ENCODE assay signal across 1 cellular context in the genomic region with DNA sequence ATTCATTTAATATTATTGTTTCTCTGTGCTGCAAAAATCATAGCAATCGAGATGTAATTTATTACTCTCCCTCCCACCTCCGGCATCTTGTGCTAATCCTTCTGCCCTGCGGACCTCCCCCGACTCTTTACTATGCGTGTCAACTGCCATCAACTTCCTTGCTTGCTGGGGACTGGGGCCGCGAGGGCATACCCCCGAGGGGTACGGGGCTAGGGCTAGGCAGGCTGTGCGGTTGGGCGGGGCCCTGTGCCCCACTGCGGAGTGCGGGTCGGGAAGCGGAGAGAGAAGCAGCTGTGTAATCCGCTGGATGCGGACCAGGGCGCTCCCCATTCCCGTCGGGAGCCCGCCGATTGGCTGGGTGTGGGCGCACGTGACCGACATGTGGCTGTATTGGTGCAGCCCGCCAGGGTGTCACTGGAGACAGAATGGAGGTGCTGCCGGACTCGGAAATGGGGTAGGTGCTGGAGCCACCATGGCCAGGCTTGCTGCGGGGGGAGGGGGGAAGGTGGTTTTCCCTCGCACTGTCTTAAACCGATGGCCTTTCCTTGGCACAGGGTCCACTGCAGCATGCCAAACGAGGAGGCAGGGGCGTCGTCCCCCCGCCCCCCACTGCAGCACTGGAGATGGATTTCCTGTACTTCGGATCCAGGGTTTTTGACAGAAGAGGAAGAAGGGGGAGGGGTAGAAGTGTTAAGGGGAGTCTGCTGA.
TF ChIP-seq lines count a peak whose summit lies in the region.

A gene (plus strand): TSS at position 414 of the 708 bp plus-strand sequence. CDS start 17,006 bp downstream, outside the sequence.

TF ChIP-seq in HepG2, 621 proteins besides CTCF, POLR2A, EP300 and RAD21 (continued from another document):
- TF ChIP-seq, protein P1, sequence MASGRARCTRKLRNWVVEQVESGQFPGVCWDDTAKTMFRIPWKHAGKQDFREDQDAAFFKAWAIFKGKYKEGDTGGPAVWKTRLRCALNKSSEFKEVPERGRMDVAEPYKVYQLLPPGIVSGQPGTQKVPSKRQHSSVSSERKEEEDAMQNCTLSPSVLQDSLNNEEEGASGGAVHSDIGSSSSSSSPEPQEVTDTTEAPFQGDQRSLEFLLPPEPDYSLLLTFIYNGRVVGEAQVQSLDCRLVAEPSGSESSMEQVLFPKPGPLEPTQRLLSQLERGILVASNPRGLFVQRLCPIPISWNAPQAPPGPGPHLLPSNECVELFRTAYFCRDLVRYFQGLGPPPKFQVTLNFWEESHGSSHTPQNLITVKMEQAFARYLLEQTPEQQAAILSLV (CRISPR knock-in tag; IDR thresholded peaks at IDR 0.05; ENCODE audit: borderline replicate concordance), result 0 out of 2 replicates have a peak, but pooled peaks have one; percentile 47
- TF ChIP-seq, protein P2, sequence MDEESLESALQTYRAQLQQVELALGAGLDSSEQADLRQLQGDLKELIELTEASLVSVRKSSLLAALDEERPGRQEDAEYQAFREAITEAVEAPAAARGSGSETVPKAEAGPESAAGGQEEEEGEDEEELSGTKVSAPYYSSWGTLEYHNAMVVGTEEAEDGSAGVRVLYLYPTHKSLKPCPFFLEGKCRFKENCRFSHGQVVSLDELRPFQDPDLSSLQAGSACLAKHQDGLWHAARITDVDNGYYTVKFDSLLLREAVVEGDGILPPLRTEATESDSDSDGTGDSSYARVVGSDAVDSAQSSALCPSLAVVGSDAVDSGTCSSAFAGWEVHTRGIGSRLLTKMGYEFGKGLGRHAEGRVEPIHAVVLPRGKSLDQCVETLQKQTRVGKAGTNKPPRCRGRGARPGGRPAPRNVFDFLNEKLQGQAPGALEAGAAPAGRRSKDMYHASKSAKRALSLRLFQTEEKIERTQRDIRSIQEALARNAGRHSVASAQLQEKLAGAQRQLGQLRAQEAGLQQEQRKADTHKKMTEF (CRISPR knock-in tag; IDR thresholded peaks at IDR 0.05), result 0 out of 2 replicates have a peak, but pooled peaks have one; percentile 29
- TF ChIP-seq GATAD2A (CRISPR knock-in tag; IDR thresholded peaks at IDR 0.05) (no peak), NAIF1 (CRISPR knock-in tag; IDR thresholded peaks at IDR 0.05; ENCODE audit: borderline replicate concordance) (no peak), ZNF253 (CRISPR knock-in tag; IDR thresholded peaks at IDR 0.05; ENCODE audit: borderline replicate concordance) (peak; percentile 69; the same call in 1 of the 2 replicates), MXD4 (CRISPR knock-in tag; IDR thresholded peaks at IDR 0.05) (0 out of 2 replicates have a peak, but pooled peaks have one; percentile 42), SMAD9 (CRISPR knock-in tag; IDR thresholded peaks at IDR 0.05) (no peak), NFYB (CRISPR knock-in tag; IDR thresholded peaks at IDR 0.05) (peak; percentile 80), RFX3 (CRISPR knock-in tag; IDR thresholded peaks at IDR 0.05) (no peak), ZNF598 (CRISPR knock-in tag; IDR thresholded peaks at IDR 0.05; ENCODE audit: borderline replicate concordance) (no peak), ZFYVE20 (CRISPR knock-in tag; IDR thresholded peaks at IDR 0.05; ENCODE audit: borderline replicate concordance, low read depth) (no peak), KDM4B (CRISPR knock-in tag; IDR thresholded peaks at IDR 0.05) (no peak), RFXANK (CRISPR knock-in tag; IDR thresholded peaks at IDR 0.05) (no peak), KDM5B (CRISPR knock-in tag; IDR thresholded peaks at IDR 0.05; ENCODE audit: borderline replicate concordance) (peak; percentile 57; the same call in 1 of the 2 replicates), YY1 (IDR thresholded peaks at IDR 0.05; ENCODE audit: insufficient read depth, insufficient replicate concordance, low read depth, low read length) (peak; percentile 17), SALL1 (CRISPR knock-in tag; IDR thresholded peaks at IDR 0.05) (peak; percentile 55; the same call in 1 of the 2 replicates)
- TF ChIP-seq, protein P3, sequence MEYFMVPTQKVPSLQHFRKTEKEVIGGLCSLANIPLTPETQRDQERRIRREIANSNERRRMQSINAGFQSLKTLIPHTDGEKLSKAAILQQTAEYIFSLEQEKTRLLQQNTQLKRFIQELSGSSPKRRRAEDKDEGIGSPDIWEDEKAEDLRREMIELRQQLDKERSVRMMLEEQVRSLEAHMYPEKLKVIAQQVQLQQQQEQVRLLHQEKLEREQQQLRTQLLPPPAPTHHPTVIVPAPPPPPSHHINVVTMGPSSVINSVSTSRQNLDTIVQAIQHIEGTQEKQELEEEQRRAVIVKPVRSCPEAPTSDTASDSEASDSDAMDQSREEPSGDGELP (IDR thresholded peaks at IDR 0.05; ENCODE audit: borderline replicate concordance, low read depth), result peak; percentile 36; the same call in 1 of the 2 replicates
- TF ChIP-seq, protein P4, sequence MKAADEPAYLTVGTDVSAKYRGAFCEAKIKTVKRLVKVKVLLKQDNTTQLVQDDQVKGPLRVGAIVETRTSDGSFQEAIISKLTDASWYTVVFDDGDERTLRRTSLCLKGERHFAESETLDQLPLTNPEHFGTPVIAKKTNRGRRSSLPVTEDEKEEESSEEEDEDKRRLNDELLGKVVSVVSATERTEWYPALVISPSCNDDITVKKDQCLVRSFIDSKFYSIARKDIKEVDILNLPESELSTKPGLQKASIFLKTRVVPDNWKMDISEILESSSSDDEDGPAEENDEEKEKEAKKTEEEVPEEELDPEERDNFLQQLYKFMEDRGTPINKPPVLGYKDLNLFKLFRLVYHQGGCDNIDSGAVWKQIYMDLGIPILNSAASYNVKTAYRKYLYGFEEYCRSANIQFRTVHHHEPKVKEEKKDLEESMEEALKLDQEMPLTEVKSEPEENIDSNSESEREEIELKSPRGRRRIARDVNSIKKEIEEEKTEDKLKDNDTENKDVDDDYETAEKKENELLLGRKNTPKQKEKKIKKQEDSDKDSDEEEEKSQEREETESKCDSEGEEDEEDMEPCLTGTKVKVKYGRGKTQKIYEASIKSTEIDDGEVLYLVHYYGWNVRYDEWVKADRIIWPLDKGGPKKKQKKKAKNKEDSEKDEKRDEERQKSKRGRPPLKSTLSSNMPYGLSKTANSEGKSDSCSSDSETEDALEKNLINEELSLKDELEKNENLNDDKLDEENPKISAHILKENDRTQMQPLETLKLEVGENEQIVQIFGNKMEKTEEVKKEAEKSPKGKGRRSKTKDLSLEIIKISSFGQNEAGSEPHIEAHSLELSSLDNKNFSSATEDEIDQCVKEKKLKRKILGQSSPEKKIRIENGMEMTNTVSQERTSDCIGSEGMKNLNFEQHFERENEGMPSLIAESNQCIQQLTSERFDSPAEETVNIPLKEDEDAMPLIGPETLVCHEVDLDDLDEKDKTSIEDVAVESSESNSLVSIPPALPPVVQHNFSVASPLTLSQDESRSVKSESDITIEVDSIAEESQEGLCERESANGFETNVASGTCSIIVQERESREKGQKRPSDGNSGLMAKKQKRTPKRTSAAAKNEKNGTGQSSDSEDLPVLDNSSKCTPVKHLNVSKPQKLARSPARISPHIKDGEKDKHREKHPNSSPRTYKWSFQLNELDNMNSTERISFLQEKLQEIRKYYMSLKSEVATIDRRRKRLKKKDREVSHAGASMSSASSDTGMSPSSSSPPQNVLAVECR (CRISPR knock-in tag; IDR thresholded peaks at IDR 0.05; ENCODE audit: borderline replicate concordance), result peak; percentile 56; the same call in 1 of the 2 replicates
- TF ChIP-seq, protein P5, sequence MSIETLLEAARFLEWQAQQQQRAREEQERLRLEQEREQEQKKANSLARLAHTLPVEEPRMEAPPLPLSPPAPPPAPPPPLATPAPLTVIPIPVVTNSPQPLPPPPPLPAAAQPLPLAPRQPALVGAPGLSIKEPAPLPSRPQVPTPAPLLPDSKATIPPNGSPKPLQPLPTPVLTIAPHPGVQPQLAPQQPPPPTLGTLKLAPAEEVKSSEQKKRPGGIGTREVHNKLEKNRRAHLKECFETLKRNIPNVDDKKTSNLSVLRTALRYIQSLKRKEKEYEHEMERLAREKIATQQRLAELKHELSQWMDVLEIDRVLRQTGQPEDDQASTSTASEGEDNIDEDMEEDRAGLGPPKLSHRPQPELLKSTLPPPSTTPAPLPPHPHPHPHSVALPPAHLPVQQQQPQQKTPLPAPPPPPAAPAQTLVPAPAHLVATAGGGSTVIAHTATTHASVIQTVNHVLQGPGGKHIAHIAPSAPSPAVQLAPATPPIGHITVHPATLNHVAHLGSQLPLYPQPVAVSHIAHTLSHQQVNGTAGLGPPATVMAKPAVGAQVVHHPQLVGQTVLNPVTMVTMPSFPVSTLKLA (IDR thresholded peaks at IDR 0.05), result peak; percentile 83
